ENCODE assay signal across 1 cellular context in the genomic region with DNA sequence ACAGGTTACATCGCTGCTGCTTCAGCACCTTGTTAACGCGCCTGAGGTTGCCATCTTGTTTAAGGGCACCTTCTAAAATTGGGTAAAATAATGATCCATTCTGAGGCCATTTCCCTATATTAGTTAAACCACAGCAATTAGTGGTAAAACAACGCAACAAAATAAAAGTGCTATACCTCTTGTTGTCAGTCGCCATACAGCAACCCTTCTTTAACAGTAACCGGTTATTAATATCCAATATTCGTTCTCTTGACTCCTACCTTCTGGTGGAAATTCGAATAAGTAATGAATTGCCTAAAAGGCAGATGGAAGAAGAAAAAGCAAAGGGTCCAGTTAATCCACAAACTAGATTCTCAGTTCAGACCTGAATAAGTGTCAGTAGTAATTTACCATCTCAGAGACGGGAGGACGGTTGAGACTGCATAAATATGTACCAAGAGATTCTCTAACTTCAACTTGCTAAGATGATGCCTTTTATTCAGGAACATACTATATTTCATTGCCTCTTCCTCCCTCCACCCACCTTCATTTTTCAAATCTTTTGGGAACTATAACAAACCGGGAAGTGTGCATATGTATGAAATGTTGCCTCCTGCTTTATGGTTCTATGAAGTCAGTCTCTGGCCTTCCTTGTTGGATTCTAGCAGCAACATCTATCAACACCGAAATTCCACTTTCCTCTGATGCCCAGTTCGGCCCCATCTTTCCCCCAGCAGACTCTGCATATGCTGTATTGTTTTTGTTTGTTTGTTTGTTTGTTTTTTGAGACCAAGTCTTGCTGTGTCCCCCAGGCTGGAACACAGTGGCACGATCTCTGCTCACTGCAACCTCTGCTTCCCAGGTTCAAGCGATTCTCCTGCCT.
TF ChIP-seq lines count a peak whose summit lies in the region.

No MANE protein-coding gene starts in this region.

TF ChIP-seq in HepG2, 621 proteins besides CTCF, POLR2A, EP300 and RAD21 (continued from another document and continues in another):
- TF ChIP-seq ZBTB8A (CRISPR knock-in tag; IDR thresholded peaks at IDR 0.05; ENCODE audit: borderline replicate concordance, low read depth): no peak
- TF ChIP-seq KDM3A (CRISPR knock-in tag; IDR thresholded peaks at IDR 0.05; ENCODE audit: low read depth): no peak
- no peak for TF ChIP-seq MIER3 (CRISPR knock-in tag; IDR thresholded peaks at IDR 0.05; ENCODE audit: borderline replicate concordance)
- TF ChIP-seq FUBP1 (CRISPR knock-in tag; IDR thresholded peaks at IDR 0.05; ENCODE audit: borderline replicate concordance): peak; percentile 88; the same call in 1 of the 2 replicates
- peak; percentile 20; the same call in 1 of the 2 replicates for TF ChIP-seq FOXO1 (CRISPR knock-in tag; IDR thresholded peaks at IDR 0.05)
- TF ChIP-seq JARID2 (CRISPR knock-in tag; IDR thresholded peaks at IDR 0.05; ENCODE audit: insufficient replicate concordance): peak; percentile 12
- TF ChIP-seq, protein P1, sequence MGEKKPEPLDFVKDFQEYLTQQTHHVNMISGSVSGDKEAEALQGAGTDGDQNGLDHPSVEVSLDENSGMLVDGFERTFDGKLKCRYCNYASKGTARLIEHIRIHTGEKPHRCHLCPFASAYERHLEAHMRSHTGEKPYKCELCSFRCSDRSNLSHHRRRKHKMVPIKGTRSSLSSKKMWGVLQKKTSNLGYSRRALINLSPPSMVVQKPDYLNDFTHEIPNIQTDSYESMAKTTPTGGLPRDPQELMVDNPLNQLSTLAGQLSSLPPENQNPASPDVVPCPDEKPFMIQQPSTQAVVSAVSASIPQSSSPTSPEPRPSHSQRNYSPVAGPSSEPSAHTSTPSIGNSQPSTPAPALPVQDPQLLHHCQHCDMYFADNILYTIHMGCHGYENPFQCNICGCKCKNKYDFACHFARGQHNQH (CRISPR knock-in tag; IDR thresholded peaks at IDR 0.05): no peak
- TF ChIP-seq, protein P2, sequence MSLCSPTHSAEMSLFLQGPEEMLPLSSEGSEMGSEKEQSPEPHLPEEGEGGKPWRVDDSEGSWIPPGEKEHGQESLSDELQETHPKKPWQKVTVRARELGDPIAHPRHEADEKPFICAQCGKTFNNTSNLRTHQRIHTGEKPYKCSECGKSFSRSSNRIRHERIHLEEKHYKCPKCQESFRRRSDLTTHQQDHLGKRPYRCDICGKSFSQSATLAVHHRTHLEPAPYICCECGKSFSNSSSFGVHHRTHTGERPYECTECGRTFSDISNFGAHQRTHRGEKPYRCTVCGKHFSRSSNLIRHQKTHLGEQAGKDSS (CRISPR knock-in tag; IDR thresholded peaks at IDR 0.05; ENCODE audit: borderline replicate concordance, low read depth): no peak
- TF ChIP-seq ZNF512 (CRISPR knock-in tag; IDR thresholded peaks at IDR 0.05): no peak
- no peak for TF ChIP-seq ATF7-NPFF (CRISPR knock-in tag; IDR thresholded peaks at IDR 0.05; ENCODE audit: low read depth)
- TF ChIP-seq, protein P3, sequence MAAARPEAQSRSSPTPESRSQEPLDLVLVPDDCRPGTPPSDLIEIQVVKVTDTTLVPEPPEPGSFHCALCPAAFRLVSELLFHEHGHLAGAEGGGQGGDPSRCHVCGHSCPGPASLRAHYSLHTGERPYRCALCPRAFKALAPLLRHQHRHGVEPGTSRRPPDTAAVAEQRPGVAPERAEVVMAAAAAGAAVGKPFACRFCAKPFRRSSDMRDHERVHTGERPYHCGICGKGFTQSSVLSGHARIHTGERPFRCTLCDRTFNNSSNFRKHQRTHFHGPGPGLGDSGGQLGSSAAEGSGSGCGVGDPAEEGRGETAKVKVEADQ (CRISPR knock-in tag; IDR thresholded peaks at IDR 0.05; ENCODE audit: borderline replicate concordance): no peak
- no peak for TF ChIP-seq MLLT10 (CRISPR knock-in tag; IDR thresholded peaks at IDR 0.05)
- TF ChIP-seq, protein P4, sequence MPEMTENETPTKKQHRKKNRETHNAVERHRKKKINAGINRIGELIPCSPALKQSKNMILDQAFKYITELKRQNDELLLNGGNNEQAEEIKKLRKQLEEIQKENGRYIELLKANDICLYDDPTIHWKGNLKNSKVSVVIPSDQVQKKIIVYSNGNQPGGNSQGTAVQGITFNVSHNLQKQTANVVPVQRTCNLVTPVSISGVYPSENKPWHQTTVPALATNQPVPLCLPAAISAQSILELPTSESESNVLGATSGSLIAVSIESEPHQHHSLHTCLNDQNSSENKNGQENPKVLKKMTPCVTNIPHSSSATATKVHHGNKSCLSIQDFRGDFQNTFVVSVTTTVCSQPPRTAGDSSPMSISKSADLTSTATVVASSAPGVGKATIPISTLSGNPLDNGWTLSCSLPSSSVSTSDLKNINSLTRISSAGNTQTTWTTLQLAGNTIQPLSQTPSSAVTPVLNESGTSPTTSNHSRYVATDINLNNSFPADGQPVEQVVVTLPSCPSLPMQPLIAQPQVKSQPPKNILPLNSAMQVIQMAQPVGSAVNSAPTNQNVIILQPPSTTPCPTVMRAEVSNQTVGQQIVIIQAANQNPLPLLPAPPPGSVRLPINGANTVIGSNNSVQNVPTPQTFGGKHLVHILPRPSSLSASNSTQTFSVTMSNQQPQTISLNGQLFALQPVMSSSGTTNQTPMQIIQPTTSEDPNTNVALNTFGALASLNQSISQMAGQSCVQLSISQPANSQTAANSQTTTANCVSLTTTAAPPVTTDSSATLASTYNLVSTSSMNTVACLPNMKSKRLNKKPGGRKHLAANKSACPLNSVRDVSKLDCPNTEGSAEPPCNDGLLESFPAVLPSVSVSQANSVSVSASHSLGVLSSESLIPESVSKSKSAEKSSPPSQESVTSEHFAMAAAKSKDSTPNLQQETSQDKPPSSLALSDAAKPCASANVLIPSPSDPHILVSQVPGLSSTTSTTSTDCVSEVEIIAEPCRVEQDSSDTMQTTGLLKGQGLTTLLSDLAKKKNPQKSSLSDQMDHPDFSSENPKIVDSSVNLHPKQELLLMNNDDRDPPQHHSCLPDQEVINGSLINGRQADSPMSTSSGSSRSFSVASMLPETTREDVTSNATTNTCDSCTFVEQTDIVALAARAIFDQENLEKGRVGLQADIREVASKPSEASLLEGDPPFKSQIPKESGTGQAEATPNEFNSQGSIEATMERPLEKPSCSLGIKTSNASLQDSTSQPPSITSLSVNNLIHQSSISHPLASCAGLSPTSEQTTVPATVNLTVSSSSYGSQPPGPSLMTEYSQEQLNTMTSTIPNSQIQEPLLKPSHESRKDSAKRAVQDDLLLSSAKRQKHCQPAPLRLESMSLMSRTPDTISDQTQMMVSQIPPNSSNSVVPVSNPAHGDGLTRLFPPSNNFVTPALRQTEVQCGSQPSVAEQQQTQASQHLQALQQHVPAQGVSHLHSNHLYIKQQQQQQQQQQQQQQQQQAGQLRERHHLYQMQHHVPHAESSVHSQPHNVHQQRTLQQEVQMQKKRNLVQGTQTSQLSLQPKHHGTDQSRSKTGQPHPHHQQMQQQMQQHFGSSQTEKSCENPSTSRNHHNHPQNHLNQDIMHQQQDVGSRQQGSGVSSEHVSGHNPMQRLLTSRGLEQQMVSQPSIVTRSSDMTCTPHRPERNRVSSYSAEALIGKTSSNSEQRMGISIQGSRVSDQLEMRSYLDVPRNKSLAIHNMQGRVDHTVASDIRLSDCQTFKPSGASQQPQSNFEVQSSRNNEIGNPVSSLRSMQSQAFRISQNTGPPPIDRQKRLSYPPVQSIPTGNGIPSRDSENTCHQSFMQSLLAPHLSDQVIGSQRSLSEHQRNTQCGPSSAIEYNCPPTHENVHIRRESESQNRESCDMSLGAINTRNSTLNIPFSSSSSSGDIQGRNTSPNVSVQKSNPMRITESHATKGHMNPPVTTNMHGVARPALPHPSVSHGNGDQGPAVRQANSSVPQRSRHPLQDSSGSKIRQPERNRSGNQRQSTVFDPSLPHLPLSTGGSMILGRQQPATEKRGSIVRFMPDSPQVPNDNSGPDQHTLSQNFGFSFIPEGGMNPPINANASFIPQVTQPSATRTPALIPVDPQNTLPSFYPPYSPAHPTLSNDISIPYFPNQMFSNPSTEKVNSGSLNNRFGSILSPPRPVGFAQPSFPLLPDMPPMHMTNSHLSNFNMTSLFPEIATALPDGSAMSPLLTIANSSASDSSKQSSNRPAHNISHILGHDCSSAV (CRISPR knock-in tag; IDR thresholded peaks at IDR 0.05; ENCODE audit: borderline replicate concordance): no peak
- TF ChIP-seq DNMT3B (CRISPR knock-in tag; conservative IDR thresholded peaks at IDR 0.05): no peak
- TF ChIP-seq SKI (IDR thresholded peaks at IDR 0.05; ENCODE audit: partially characterized antibody): no peak
- TF ChIP-seq, protein P5, sequence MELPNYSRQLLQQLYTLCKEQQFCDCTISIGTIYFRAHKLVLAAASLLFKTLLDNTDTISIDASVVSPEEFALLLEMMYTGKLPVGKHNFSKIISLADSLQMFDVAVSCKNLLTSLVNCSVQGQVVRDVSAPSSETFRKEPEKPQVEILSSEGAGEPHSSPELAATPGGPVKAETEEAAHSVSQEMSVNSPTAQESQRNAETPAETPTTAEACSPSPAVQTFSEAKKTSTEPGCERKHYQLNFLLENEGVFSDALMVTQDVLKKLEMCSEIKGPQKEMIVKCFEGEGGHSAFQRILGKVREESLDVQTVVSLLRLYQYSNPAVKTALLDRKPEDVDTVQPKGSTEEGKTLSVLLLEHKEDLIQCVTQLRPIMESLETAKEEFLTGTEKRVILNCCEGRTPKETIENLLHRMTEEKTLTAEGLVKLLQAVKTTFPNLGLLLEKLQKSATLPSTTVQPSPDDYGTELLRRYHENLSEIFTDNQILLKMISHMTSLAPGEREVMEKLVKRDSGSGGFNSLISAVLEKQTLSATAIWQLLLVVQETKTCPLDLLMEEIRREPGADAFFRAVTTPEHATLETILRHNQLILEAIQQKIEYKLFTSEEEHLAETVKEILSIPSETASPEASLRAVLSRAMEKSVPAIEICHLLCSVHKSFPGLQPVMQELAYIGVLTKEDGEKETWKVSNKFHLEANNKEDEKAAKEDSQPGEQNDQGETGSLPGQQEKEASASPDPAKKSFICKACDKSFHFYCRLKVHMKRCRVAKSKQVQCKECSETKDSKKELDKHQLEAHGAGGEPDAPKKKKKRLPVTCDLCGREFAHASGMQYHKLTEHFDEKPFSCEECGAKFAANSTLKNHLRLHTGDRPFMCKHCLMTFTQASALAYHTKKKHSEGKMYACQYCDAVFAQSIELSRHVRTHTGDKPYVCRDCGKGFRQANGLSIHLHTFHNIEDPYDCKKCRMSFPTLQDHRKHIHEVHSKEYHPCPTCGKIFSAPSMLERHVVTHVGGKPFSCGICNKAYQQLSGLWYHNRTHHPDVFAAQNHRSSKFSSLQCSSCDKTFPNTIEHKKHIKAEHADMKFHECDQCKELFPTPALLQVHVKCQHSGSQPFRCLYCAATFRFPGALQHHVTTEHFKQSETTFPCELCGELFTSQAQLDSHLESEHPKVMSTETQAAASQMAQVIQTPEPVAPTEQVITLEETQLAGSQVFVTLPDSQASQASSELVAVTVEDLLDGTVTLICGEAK (IDR thresholded peaks at IDR 0.05): no peak
- TF ChIP-seq, protein P5 (CRISPR knock-in tag; IDR thresholded peaks at IDR 0.05): no peak
- TF ChIP-seq HES4 (CRISPR knock-in tag; IDR thresholded peaks at IDR 0.05; ENCODE audit: borderline replicate concordance): no peak
